23 cellular contexts compared by ENCODE assay signal in genomic region chr17:39828443-39828842, GRCh38. TPM values are rescaled to one million over a fixed set of nuclear protein-coding genes. Genes with fewer than 3 reads are reported as not detected.
DNase-seq lines count a peak whose midpoint lies in the region; ATAC-seq and TF ChIP-seq lines count a peak whose summit lies in the region.
"Had no signal": no experiment of that assay in that cellular context is flagged by ENCODE, and none has a peak within 500 bp of the region (broad histone marks: within the 10 kb centered on the region; RNA-seq: fewer than 3 reads in every experiment).

No MANE protein-coding gene starts in this region.

- TF ChIP-seq POLR2A in right lobe of liver (IDR thresholded peaks at IDR 0.05), result no peak

- H3K36me3 ChIP-seq in CD4-positive, alpha-beta memory T cell (ENCODE audit: insufficient read depth, low read length), result peaks cover 42% of the 10 kb centered on the region
- H3K36me3 ChIP-seq in right lobe of liver, result no peaks in the 10 kb centered on the region
- H3K36me3 ChIP-seq: tibial artery had no signal

- H3K4me1 ChIP-seq in CD4-positive, alpha-beta memory T cell (ENCODE audit: insufficient read depth, low read length), result no peaks in the 10 kb centered on the region
- peaks cover 0 to 6% (median 3%) of the 10 kb centered on the region in 4 donors for H3K4me1 ChIP-seq in right lobe of liver
- H3K4me1 ChIP-seq: tibial artery had no signal

- H3K4me3 ChIP-seq in CD4-positive, alpha-beta memory T cell (ENCODE audit: low read length in 2 of 2), result no peak overlapping the region
- peak overlapping the region in 2 of 3 donors; percentile 40 to 43 for H3K4me3 ChIP-seq in right lobe of liver
- H3K4me3 ChIP-seq: coronary artery, tibial artery had no signal

- H3K36me3 Mint-ChIP-seq in CD4-positive, alpha-beta memory T cell, result peaks cover 65 to 70% of the 10 kb centered on the region in 2 donors
- H3K36me3 Mint-ChIP-seq in activated T-helper 17 cell treated with anti-CD3 and anti-CD28 coated beads, Interleukin-2, amount 50 U/mL, for 72 hours (ENCODE audit: low read depth), result peaks cover 92% of the 10 kb centered on the region
- H3K36me3 Mint-ChIP-seq: brain had no signal

- peaks cover 0 to 9% of the 10 kb centered on the region in 2 donors for H3K9me3 ChIP-seq in CD4-positive, alpha-beta memory T cell (ENCODE audit: control insufficient read depth in 1 of 2, low read length in 2 of 2)
- no peaks in the 10 kb centered on the region for H3K9me3 ChIP-seq in right lobe of liver

- peak; percentile 49 for ATAC-seq in activated T-helper 17 cell treated with anti-CD3 and anti-CD28 coated beads, Interleukin-2, amount 50 U/mL, for 72 hours (replicated peaks)
- ATAC-seq in right lobe of liver, result peak; percentile 86 to 93 (median 90)

- H3K27ac Mint-ChIP-seq in CD4-positive, alpha-beta memory T cell, result peak overlapping the region in 4 of 7 donors; percentile 17 to 55 (median 43)
- H3K27ac Mint-ChIP-seq in activated T-helper 17 cell treated with anti-CD3 and anti-CD28 coated beads, Interleukin-2, amount 50 U/mL, for 72 hours, result peak overlapping the region; percentile 88
- H3K27ac Mint-ChIP-seq: activated CD4-positive, alpha-beta T cell treated with anti-CD3 and anti-CD28 coated beads, Interleukin-2, amount 10 ng/mL, durations not matched to agents 24 days and 14 days; activated naive CD8-positive, alpha-beta T cell treated with anti-CD3 and anti-CD28 coated beads, Interleukin-2, amount 10 ng/mL, durations not matched to agents 7 days and 5 days; brain; mesothelial cell of epicardium had no signal

- peaks cover 6 to 25% (median 15%) of the 10 kb centered on the region in 4 donors for H3K4me1 Mint-ChIP-seq in CD4-positive, alpha-beta memory T cell
- H3K4me1 Mint-ChIP-seq in activated T-helper 17 cell treated with anti-CD3 and anti-CD28 coated beads, Interleukin-2, amount 50 U/mL, for 72 hours, result peaks cover 13% of the 10 kb centered on the region
- H3K4me1 Mint-ChIP-seq: brain, mesothelial cell of epicardium had no signal

- POLR2A ChIA-PET in CD4-positive, alpha-beta memory T cell (lab: Charles Lee; ENCODE audit: partially characterized antibody), result interaction anchor here (0.9 kb wide), 1 partner anchor 15 kb away, joined by 3 read pairs; no protein-coding TSS in a partner anchor

- H3K27me3 ChIP-seq in CD4-positive, alpha-beta memory T cell (ENCODE audit: insufficient read depth, low read length), result no peaks in the 10 kb centered on the region
- H3K27me3 ChIP-seq in right lobe of liver, result no peaks in the 10 kb centered on the region

- H3K27me3 Mint-ChIP-seq in CD4-positive, alpha-beta memory T cell, result no peaks in the 10 kb centered on the region
- no peaks in the 10 kb centered on the region for H3K27me3 Mint-ChIP-seq in activated T-helper 17 cell treated with anti-CD3 and anti-CD28 coated beads, Interleukin-2, amount 50 U/mL, for 72 hours
- H3K27me3 Mint-ChIP-seq: activated CD4-positive, alpha-beta T cell treated with anti-CD3 and anti-CD28 coated beads, Interleukin-2, amount 10 ng/mL, durations not matched to agents 24 days and 14 days; activated naive CD8-positive, alpha-beta T cell treated with anti-CD3 and anti-CD28 coated beads, Interleukin-2, amount 10 ng/mL, durations not matched to agents 7 days and 5 days had no signal

- no peak overlapping the region for H3K27ac ChIP-seq in CD4-positive, alpha-beta memory T cell (ENCODE audit: low read depth, low read length)
- peak overlapping the region in 2 of 3 donors; percentile 64 to 66 for H3K27ac ChIP-seq in right lobe of liver
- H3K27ac ChIP-seq: coronary artery, RWPE1, tibial artery had no signal

- in situ Hi-C loops in ACHN (cut with HindIII; ENCODE audit: low pct_ligation_motif_present, low pct_unique_long_range_greater_than_20kb, low sequenced_read_pairs), result no loop called here

- no peak for TF ChIP-seq CTCF in right lobe of liver (IDR thresholded peaks at IDR 0.05)

- CTCF ChIA-PET in CD4-positive, alpha-beta memory T cell (lab: Charles Lee; ENCODE audit: partially characterized antibody), result no interaction called here

- WGBS in right lobe of liver (ENCODE audit: insufficient coverage, low coverage, low lambda C conversion rate, missing lambda C conversion rate), result 36% methylated on average over 4 of the region's 4 CpGs

- no peak overlapping the region for H3K4me3 Mint-ChIP-seq in CD4-positive, alpha-beta memory T cell
- no peak overlapping the region for H3K4me3 Mint-ChIP-seq in activated T-helper 17 cell treated with anti-CD3 and anti-CD28 coated beads, Interleukin-2, amount 50 U/mL, for 72 hours
- H3K4me3 Mint-ChIP-seq: activated CD4-positive, alpha-beta T cell treated with anti-CD3 and anti-CD28 coated beads, Interleukin-2, amount 10 ng/mL, durations not matched to agents 24 days and 14 days; activated naive CD8-positive, alpha-beta T cell treated with anti-CD3 and anti-CD28 coated beads, Interleukin-2, amount 10 ng/mL, durations not matched to agents 7 days and 5 days; brain; mesothelial cell of epicardium had no signal

- peaks cover 0 to 23% (median 19%) of the 10 kb centered on the region in 8 donors for H3K9me3 Mint-ChIP-seq in CD4-positive, alpha-beta memory T cell
- H3K9me3 Mint-ChIP-seq in activated T-helper 17 cell treated with anti-CD3 and anti-CD28 coated beads, Interleukin-2, amount 50 U/mL, for 72 hours, result peaks cover 12% of the 10 kb centered on the region

- DNase-seq in ACHN, result peak; percentile 10
- DNase-seq in CD4-positive, alpha-beta memory T cell, result no peak
- peak in 2 of 3 donors; percentile 25 to 57 for DNase-seq in right lobe of liver
- DNase-seq in UCSD-AML1 (lab: John Stamatoyannopoulos, UW; ENCODE audit: unreplicated experiment), result no peak
- DNase-seq in activated gamma-delta T cell (lab: John Stamatoyannopoulos, UW), result no peak
- DNase-seq in superior temporal gyrus (ENCODE audit: extremely low spot score), result no peak
- DNase-seq in RPMI8226, result no peak
- DNase-seq: activated CD4-positive, alpha-beta T cell treated with anti-CD3 and anti-CD28 coated beads, Interleukin-2, amount 10 ng/mL, durations not matched to agents 24 days and 14 days; activated naive CD8-positive, alpha-beta T cell treated with anti-CD3 and anti-CD28 coated beads, Interleukin-2, amount 10 ng/mL, durations not matched to agents 7 days and 5 days; DMS 273 treated with DMSO at 0.1 percent for 48 hours; foreskin fibroblast; H7; kidney glomerular epithelial cell; NCI-H1417; NCI-H2107; NCI-H510A; retina; tibial artery had no signal

- intact Hi-C loops in CD4-positive, alpha-beta memory T cell (cut with micrococcal nuclease), result no loop called here
- intact Hi-C loops in right lobe of liver (cut with DNase I), result loop anchor here in 1 of 2 donors (10.0 kb wide), 1 partner anchor 64 kb away; no protein-coding TSS in a partner anchor

RNA-seq across cellular contexts. Expression of gene IKZF3, which starts 35.7 kb away (rescaled TPM):
- 100 to 1,000 TPM; 116 to 118 TPM for total RNA-seq in CD4-positive, alpha-beta memory T cell
- 10 to 100 TPM in 1 of 2 donors, 1 to 10 TPM in 1; 3.2 to 87.4 TPM for polyA plus RNA-seq in CD4-positive, alpha-beta memory T cell
- 100 to 1,000 TPM in 1 of 2 donors, 10 to 100 TPM in 1; 55.0 to 119 TPM for total RNA-seq in activated T-helper 17 cell treated with anti-CD3 and anti-CD28 coated beads, Interleukin-2, amount 50 U/mL, for 72 hours
- 1 to 10 TPM in 3 of 6 experiments, under 1 TPM in 3; 0.22 to 1.9 (median 0.92) TPM for total RNA-seq in right lobe of liver

RNA-seq across cellular contexts. Expression of gene ZPBP2, which starts 39.6 kb away (rescaled TPM):
- 1 to 10 TPM in 1 of 2 experiments, under 1 TPM in 1; 0.35 to 1.2 TPM for total RNA-seq in CD4-positive, alpha-beta memory T cell
- polyA plus RNA-seq in CD4-positive, alpha-beta memory T cell, result under 1 TPM in 1 of 2 donors, not detected in 1; 0.25 TPM
- under 1 TPM; 0.53 to 0.67 TPM for total RNA-seq in activated T-helper 17 cell treated with anti-CD3 and anti-CD28 coated beads, Interleukin-2, amount 50 U/mL, for 72 hours
- total RNA-seq in right lobe of liver, result not detected
- total RNA-seq: activated CD4-positive, alpha-beta T cell treated with anti-CD3 and anti-CD28 coated beads, Interleukin-2, amount 10 ng/mL, durations not matched to agents 24 days and 14 days; H7; mesothelial cell of epicardium had no signal

Comparison
In these comparisons a context has a peak if more than half of its experiments do, and no peak if none do; other contexts are left out.
1. DNase-seq: peak in ACHN (single experiment) and right lobe of liver (2 of 3); none in CD4-positive, alpha-beta memory T cell (0 of 5), UCSD-AML1 (single experiment), activated gamma-delta T cell (single experiment), superior temporal gyrus (single experiment) and RPMI8226 (single experiment).
2. H3K4me3 ChIP-seq: peak in right lobe of liver (2 of 3); none in CD4-positive, alpha-beta memory T cell (0 of 2).
3. RNA of gene IKZF3, which starts 35.7 kb away (total RNA-seq): 55.0 to 119 TPM in activated T-helper 17 cell treated with anti-CD3 and anti-CD28 coated beads, Interleukin-2, amount 50 U/mL, for 72 hours and 116 to 118 TPM in CD4-positive, alpha-beta memory T cell; 0.22 to 1.9 TPM in right lobe of liver; every median in the first group is over 10 times any median in the second.